8 cellular contexts compared by ENCODE assay signal in the genomic region with DNA sequence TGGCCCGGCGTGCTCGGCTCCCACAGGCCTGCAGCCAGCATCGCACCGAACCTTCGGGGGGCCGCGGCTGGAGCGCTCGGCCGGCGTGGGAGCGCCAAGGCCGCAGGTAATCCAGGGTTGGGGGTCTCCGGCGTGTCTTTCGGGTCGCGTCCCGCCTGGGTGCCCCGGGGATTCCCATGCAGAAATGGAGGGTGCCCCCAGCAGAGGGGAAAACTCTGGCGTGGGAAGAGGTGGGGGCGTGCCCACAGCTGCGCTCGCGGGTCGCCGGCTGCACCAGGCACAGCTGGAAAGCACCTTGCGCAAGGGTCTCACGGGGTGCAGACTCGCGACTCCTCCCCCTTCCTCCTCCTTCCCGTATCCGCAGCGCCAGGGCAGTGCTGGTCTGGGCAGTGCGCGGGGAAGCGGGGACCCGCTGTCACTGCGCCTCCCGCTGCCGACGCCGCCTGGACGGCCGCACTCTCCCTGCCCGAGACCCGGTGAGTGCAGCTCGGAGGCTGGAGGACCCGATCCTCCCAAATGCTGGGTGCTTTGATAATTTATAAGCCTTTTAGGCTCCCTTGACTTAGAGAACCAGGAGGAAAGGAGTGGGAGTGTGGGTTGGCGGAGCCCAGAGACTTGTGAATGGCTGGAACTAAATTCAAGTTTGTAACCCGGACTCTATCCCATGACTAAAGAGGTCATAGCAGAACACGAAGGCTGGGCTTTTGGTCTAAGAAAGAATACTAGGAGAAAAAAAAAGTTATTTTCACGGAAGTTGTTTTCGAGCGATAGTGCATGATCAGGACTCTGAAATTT. TPM values are rescaled to one million over a fixed set of nuclear protein-coding genes. Genes with fewer than 3 reads are reported as not detected.
DNase-seq lines count a peak whose midpoint lies in the region; ATAC-seq, FAIRE-seq and TF ChIP-seq lines count a peak whose summit lies in the region.

No MANE protein-coding gene starts in this region.

- H3K9ac ChIP-seq in ES-I3 (ENCODE audit: low read depth, low read length), result peak overlapping the region; percentile 88

- H3K9me3 ChIP-seq in ES-I3 (ENCODE audit: control insufficient read depth, insufficient read depth, low read length), result no peaks in the 10 kb centered on the region

- H3K4me1 ChIP-seq in ES-I3 (ENCODE audit: insufficient read depth, low read length), result peaks cover 22% of the 10 kb centered on the region

- peak overlapping the region; percentile 79 for H3K27ac ChIP-seq in VCaP

- H3K27me3 ChIP-seq in bronchial epithelial cell (ENCODE audit: control insufficient read depth, insufficient read depth, low read length), result no peaks in the 10 kb centered on the region

- H3K36me3 ChIP-seq in ES-I3 (ENCODE audit: insufficient read depth, low read length) (no peaks in the 10 kb centered on the region), bronchial epithelial cell (ENCODE audit: control insufficient read depth, insufficient read depth, low read length) (peaks cover 2% of the 10 kb centered on the region)

- peak; percentile 52 for ATAC-seq in GM21723 (IDR thresholded peaks at IDR 0.05; ENCODE audit: unreplicated experiment)

- peak overlapping the region; percentile 83 for H3K4me3 ChIP-seq in bronchial epithelial cell (ENCODE audit: low read depth, low read length)

- TF ChIP-seq CTCF in VCaP (conservative IDR thresholded peaks at IDR 0.05) (no peak), bronchial epithelial cell (IDR thresholded peaks at IDR 0.05; ENCODE audit: insufficient read depth, low read length, severe bottlenecking) (no peak)

- no peak for FAIRE-seq in bronchial epithelial cell (lab: Jason Lieb, UNC)

- peak; percentile 55 for DNase-seq in KG1 (lab: John Stamatoyannopoulos, UW)
- DNase-seq in bronchial epithelial cell (ENCODE audit: low read depth), result peak; percentile 48
- peak; percentile 89 for DNase-seq in iris pigment epithelial cell (ENCODE audit: low read depth)
- peak; percentile 55 for DNase-seq in stimulated activated CD4-positive, alpha-beta T cell treated with anti-CD3 and anti-CD28 coated beads, Interleukin-12 subunit alpha, Interleukin-12 subunit beta, amount 100 ng/mL, for 4 hours
- DNase-seq in NCI-H146 treated with DMSO at 0.1 percent for 48 hours (lab: John Stamatoyannopoulos, UW; ENCODE audit: unreplicated experiment), result no peak

RNA-seq across cellular contexts. Expression of a gene that starts 0.5 kb away (rescaled TPM):
- 1.6 and 3.5 TPM in 2 replicates for total RNA-seq in bronchial epithelial cell
